In the genomic region with DNA sequence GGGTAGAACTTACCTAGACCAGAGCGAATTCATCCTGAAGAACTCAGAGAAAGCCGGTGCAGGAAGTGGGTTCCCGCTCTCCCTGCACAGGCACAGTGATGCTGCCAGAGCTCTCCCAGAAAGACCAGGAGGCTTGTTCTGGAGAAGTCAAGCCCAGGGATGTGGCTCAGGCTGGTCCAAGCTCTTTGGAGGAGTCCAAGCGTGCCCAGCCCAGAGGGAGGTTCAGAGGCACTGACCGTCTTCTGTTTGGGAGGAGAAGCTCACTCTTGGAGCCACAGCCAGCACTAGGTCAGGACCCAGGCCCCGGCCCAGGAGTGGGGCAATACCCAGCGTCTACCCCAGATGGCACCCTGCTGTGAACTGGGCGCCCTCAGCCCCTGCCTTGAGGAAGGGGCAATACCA, we compare ENCODE assay signal across 9 cellular contexts. TPM values are rescaled to one million over a fixed set of nuclear protein-coding genes. Genes with fewer than 3 reads are reported as not detected.
DNase-seq lines count a peak whose midpoint lies in the region; ATAC-seq and TF ChIP-seq lines count a peak whose summit lies in the region.
"Had no signal": no experiment of that assay in that cellular context is flagged by ENCODE, and none has a peak within 500 bp of the region (broad histone marks: within the 10 kb centered on the region; RNA-seq: fewer than 3 reads in every experiment).

No MANE protein-coding gene starts in this region.

- H3K9ac ChIP-seq in GM23248 = no peak overlapping the region

- peak overlapping the region; percentile 88 for H3K4me2 ChIP-seq in GM23248 (ENCODE audit: unreplicated experiment)

- H3K4me1 ChIP-seq in GM23248 (ENCODE audit: insufficient read depth) = peaks cover 43% of the 10 kb centered on the region
- H3K4me1 ChIP-seq in foreskin keratinocyte = peaks cover 27% of the 10 kb centered on the region

- DNase-seq in GM23248 (peak; percentile 34), RPMI7951 (ENCODE audit: low read depth) (peak; percentile 62), foreskin keratinocyte (no peak), epidermal melanocyte (ENCODE audit: insufficient read length, low spot score) (no peak), H4 (ENCODE audit: low spot score) (no peak)
- DNase-seq: central memory CD4-positive, alpha-beta T cell; NCI-H1105 treated with DMSO at 0.1 percent for 48 hours had no signal

- H3K9me2 ChIP-seq in GM23248 (ENCODE audit: insufficient read depth) = no peaks in the 10 kb centered on the region

- in situ Hi-C loops in GM23248 (cut with MboI) = no loop called here

- H3K9me3 ChIP-seq in GM23248 (ENCODE audit: low read depth) = no peaks in the 10 kb centered on the region

- 34 to 63% methylated on average over 8 of the region's 8 CpGs for WGBS in GM23248 (ENCODE audit: low coverage in 1 of 2, low lambda C conversion rate in 2 of 2, missing lambda C conversion rate in 2 of 2), 2 experiments

- H3K27ac ChIP-seq in GM23248 (no peak overlapping the region), foreskin keratinocyte (peak overlapping the region; percentile 91), skin epidermis (peak overlapping the region in 18 of 21 experiments; percentile 77 to 97 (median 88))

- H3K4me3 ChIP-seq in GM23248 (peak overlapping the region; percentile 83), skin epidermis (peak overlapping the region in 3 of 7 experiments; percentile 1 to 94 (median 85))

- H3F3A ChIP-seq in GM23248 (ENCODE audit: insufficient read depth) = peaks cover 8% of the 10 kb centered on the region; the same call in 1 of the 2 replicates

- no peak for ATAC-seq in foreskin keratinocyte
- no peak for ATAC-seq in HG02759 (IDR thresholded peaks at IDR 0.05; ENCODE audit: unreplicated experiment)

- peaks cover 27% of the 10 kb centered on the region for H3K79me2 ChIP-seq in GM23248 (ENCODE audit: insufficient read depth)

- H3K27me3 ChIP-seq in GM23248 (replicated peaks; ENCODE audit: insufficient read depth) = no peaks in the 10 kb centered on the region
- no peaks in the 10 kb centered on the region for H3K27me3 ChIP-seq in foreskin keratinocyte

- peak overlapping the region; percentile 85 for H2AFZ ChIP-seq in GM23248

- no peaks in the 10 kb centered on the region for H3K36me3 ChIP-seq in GM23248 (ENCODE audit: low read depth)

- TF ChIP-seq CTCF in foreskin keratinocyte (conservative IDR thresholded peaks at IDR 0.05) = peak; percentile 20

- H4K20me1 ChIP-seq in GM23248 (ENCODE audit: insufficient read depth) = no peaks in the 10 kb centered on the region

RNA-seq across cellular contexts. Expression of a gene that starts 1.5 kb away (rescaled TPM):
- total RNA-seq in GM23248 (2014; rRNA removed; shearing (Covaris generic)) = 6.1 and 6.6 TPM in 2 replicates
- polyA plus RNA-seq in GM23248 (2016; fragmentation: Nextera tagmentation; extraction: Ambion mirVana) = 11.8 and 12.5 TPM in 2 replicates
- 27.3 and 28.8 TPM in 2 replicates for total RNA-seq in RPMI7951 (2014; rRNA removed; shearing (Covaris generic))
- total RNA-seq in foreskin keratinocyte = 50.3 and 171 TPM in 2 replicates
- polyA plus RNA-seq in foreskin keratinocyte = 38.6 and 108 TPM in 2 replicates
- total RNA-seq in H4 (2014; rRNA removed; shearing (Covaris generic)) = 10.0 and 14.4 TPM in 2 replicates

Comparison
In these comparisons a context has a peak if more than half of its experiments do, and no peak if none do; other contexts are left out.
1. DNase-seq: peak in GM23248 (single experiment) and RPMI7951 (single experiment); none in foreskin keratinocyte (0 of 2), epidermal melanocyte (single experiment) and H4 (single experiment).